ENCODE assay signal across 23 cellular contexts in the genomic region with DNA sequence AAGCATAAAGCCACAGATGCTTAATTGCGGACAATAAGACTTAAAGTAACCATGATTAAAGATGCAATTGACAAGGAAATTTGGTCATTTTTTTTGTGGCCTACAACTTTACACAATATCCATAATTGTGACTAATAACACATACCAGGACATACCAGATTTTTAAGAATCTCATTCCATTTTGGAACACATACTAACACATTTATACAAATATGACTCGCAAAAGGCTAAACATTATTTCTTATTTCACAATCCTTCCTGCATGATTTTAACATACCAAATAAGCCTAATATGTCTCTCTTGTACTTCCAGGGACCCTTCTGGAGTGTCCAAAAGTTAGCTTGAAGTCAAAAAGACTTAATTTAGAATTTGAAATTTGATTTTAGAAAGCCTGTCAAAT.
"Had no signal": no experiment of that assay in that cellular context is flagged by ENCODE, and none has a peak within 500 bp of the region (broad histone marks: within the 10 kb centered on the region; RNA-seq: fewer than 3 reads in every experiment).

No MANE protein-coding gene starts in this region.

- H3K4me3 Mint-ChIP-seq: activated CD4-positive, alpha-beta memory T cell treated with anti-CD3 and anti-CD28 coated beads for 36 hours; activated naive CD8-positive, alpha-beta T cell treated with anti-CD3 and anti-CD28 coated beads, Interleukin-2, amount 10 ng/mL, durations not matched to agents 7 days and 5 days; activated T-helper 17 cell treated with anti-CD3 and anti-CD28 coated beads, Interleukin-2, amount 50 U/mL, for 72 hours; brain; central memory CD8-positive, alpha-beta T cell; natural killer cell; WTC11 had no signal

- H3K4me3 ChIP-seq: colonic mucosa, lung, ovary, psoas muscle, smooth muscle cell, thoracic aorta, upper lobe of right lung had no signal

- H3K27ac ChIP-seq: colonic mucosa, foreskin keratinocyte, ovary, psoas muscle, thoracic aorta, upper lobe of right lung had no signal

- FAIRE-seq: endometrium had no signal

- DNase-seq: activated CD4-positive, alpha-beta memory T cell treated with anti-CD3 and anti-CD28 coated beads for 36 hours; activated CD4-positive, alpha-beta T cell treated with anti-CD3 and anti-CD28 coated beads for 4 hours; activated naive CD4-positive, alpha-beta T cell treated with Interleukin-2 at 50 U/mL for 16 hours; activated naive CD8-positive, alpha-beta T cell treated with anti-CD3 and anti-CD28 coated beads, Interleukin-2, amount 10 ng/mL, durations not matched to agents 7 days and 5 days; anterior cingulate cortex; colonic mucosa; hypothalamus; natural killer cell; ovary; psoas muscle; right cardiac atrium; stimulated activated CD4-positive, alpha-beta T cell treated with anti-CD3 and anti-CD28 coated beads, Interleukin-4, amount 100 ng/mL, for 1 hour; SW 1271; upper lobe of right lung had no signal

- H3K4me2 ChIP-seq: smooth muscle cell had no signal

- H3K27me3 ChIP-seq: colonic mucosa, foreskin keratinocyte, ovary, upper lobe of right lung had no signal

- H3K27me3 Mint-ChIP-seq: activated T-helper 17 cell treated with anti-CD3 and anti-CD28 coated beads, Interleukin-2, amount 50 U/mL, for 72 hours; brain; central memory CD8-positive, alpha-beta T cell had no signal

- H3K9me3 Mint-ChIP-seq: activated naive CD8-positive, alpha-beta T cell treated with anti-CD3 and anti-CD28 coated beads, Interleukin-2, amount 10 ng/mL, durations not matched to agents 7 days and 5 days; activated T-helper 17 cell treated with anti-CD3 and anti-CD28 coated beads, Interleukin-2, amount 50 U/mL, for 72 hours; central memory CD8-positive, alpha-beta T cell; natural killer cell had no signal

- H3K4me1 ChIP-seq: colonic mucosa, foreskin keratinocyte, psoas muscle, upper lobe of right lung had no signal

- H3K4me1 Mint-ChIP-seq: activated naive CD8-positive, alpha-beta T cell treated with anti-CD3 and anti-CD28 coated beads, Interleukin-2, amount 10 ng/mL, durations not matched to agents 7 days and 5 days; activated T-helper 17 cell treated with anti-CD3 and anti-CD28 coated beads, Interleukin-2, amount 50 U/mL, for 72 hours; brain; central memory CD8-positive, alpha-beta T cell; natural killer cell had no signal

- H3K27ac Mint-ChIP-seq: activated CD4-positive, alpha-beta memory T cell treated with anti-CD3 and anti-CD28 coated beads for 36 hours; activated naive CD8-positive, alpha-beta T cell treated with anti-CD3 and anti-CD28 coated beads, Interleukin-2, amount 10 ng/mL, durations not matched to agents 7 days and 5 days; activated T-helper 17 cell treated with anti-CD3 and anti-CD28 coated beads, Interleukin-2, amount 50 U/mL, for 72 hours; brain; natural killer cell; WTC11 had no signal

- ATAC-seq: activated T-helper 17 cell treated with anti-CD3 and anti-CD28 coated beads, Interleukin-2, amount 50 U/mL, for 72 hours; foreskin keratinocyte; natural killer cell; psoas muscle; right cardiac atrium; upper lobe of right lung; WTC11 had no signal

- H3K36me3 ChIP-seq: colonic mucosa, ovary, thoracic aorta, upper lobe of right lung had no signal

- H3K9me3 ChIP-seq: colonic mucosa, ovary, psoas muscle, thoracic aorta, upper lobe of right lung had no signal
